ENCODE assay signal across 43 cellular contexts in the genomic region with DNA sequence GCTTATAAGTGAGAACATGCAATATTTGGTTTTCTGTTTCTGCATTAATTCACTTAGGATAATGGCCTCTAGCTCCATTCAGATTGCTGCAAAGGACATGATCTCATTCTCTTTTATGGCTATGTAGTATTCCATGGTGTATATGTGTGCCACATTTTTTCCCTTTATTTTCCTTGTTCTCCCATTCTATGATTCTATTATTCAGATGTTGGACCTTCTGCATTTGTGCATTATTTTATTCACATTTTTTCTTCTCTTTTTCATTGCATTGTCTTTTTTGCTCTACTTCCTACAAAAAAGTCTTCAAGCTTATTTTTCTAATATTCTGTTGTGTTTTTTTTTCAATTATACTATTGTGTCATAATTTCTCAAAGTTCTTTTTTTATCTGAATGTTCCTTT. TPM values are rescaled to one million over a fixed set of nuclear protein-coding genes. Genes with fewer than 3 reads are reported as not detected.
"Had no signal": no experiment of that assay in that cellular context is flagged by ENCODE, and none has a peak within 500 bp of the region (broad histone marks: within the 10 kb centered on the region; RNA-seq: fewer than 3 reads in every experiment).

No MANE protein-coding gene starts in this region.

- H3K27ac ChIP-seq: adrenal gland, ascending aorta, body of pancreas, brain microvascular endothelial cell, breast epithelium, cardiac muscle cell had no signal

- H3K4me3 Mint-ChIP-seq: activated naive CD4-positive, alpha-beta T cell treated with anti-CD3 and anti-CD28 coated beads for 36 hours; activated naive CD4-positive, alpha-beta T cell treated with anti-CD3 and anti-CD28 coated beads, Interleukin-2, amount 10 ng/mL, durations not matched to agents 7 days and 5 days; activated naive CD4-positive, alpha-beta T cell treated with anti-CD3 and anti-CD28 coated beads, Interleukin-2, amount 50 U/mL, for 24 hours; activated naive CD8-positive, alpha-beta T cell; activated naive CD8-positive, alpha-beta T cell treated with anti-CD3 and anti-CD28 coated beads for 36 hours; activated naive CD8-positive, alpha-beta T cell treated with anti-CD3 and anti-CD28 coated beads, Interleukin-2, amount 10 ng/mL, durations not matched to agents 7 days and 5 days; activated naive CD8-positive, alpha-beta T cell treated with anti-CD3 and anti-CD28 coated beads, Interleukin-2, amount 50 U/mL, for 24 hours; activated T-cell treated with anti-CD3 and anti-CD28 coated beads, Interleukin-2, amount 50 U/mL, for 24 hours; activated T-cell treated with anti-CD3 and anti-CD28 coated beads, Interleukin-2, amount 50 U/mL, for 4 hours; activated T-cell treated with anti-CD3 and anti-CD28 coated beads, Interleukin-2, amount 50 U/mL, for 72 hours; activated T-helper 1 cell treated with anti-CD3 and anti-CD28 coated beads, Interleukin-12 subunit alpha, Interleukin-12 subunit beta, Interleukin-2, Interleukin-4 antibody, amounts not matched to agents 30 ng/mL and 10 ng/mL and 1 ng/mL, durations not matched to agents 14 hours and 24 hours and 36 hours; activated T-helper 17 cell treated with anti-CD3 and anti-CD28 coated beads, Interleukin-2, amount 50 U/mL, for 72 hours; brain; central memory CD8-positive, alpha-beta T cell had no signal

- H3K4me3 ChIP-seq: adrenal gland, ascending aorta, body of pancreas, breast epithelium, cardiac muscle cell had no signal

- H3K9me3 Mint-ChIP-seq: activated naive CD4-positive, alpha-beta T cell treated with anti-CD3 and anti-CD28 coated beads, Interleukin-2, amount 10 ng/mL, durations not matched to agents 7 days and 5 days had no signal

- ATAC-seq: activated naive CD4-positive, alpha-beta T cell treated with anti-CD3 and anti-CD28 coated beads, Interleukin-2, amount 50 U/mL, for 72 hours; activated naive CD8-positive, alpha-beta T cell treated with anti-CD3 and anti-CD28 coated beads, Interleukin-2, amount 50 U/mL, for 24 hours; activated T-cell treated with anti-CD3 and anti-CD28 coated beads, Interleukin-2, amount 50 U/mL, for 4 hours; activated T-cell treated with anti-CD3 and anti-CD28 coated beads, Interleukin-2, amount 50 U/mL, for 72 hours; activated T-helper 17 cell treated with anti-CD3 and anti-CD28 coated beads, Interleukin-2, amount 50 U/mL, for 72 hours; body of pancreas had no signal

- H3K36me3 ChIP-seq: adrenal gland, ascending aorta, brain microvascular endothelial cell, breast epithelium, cardiac muscle cell had no signal

- H3K9me3 ChIP-seq: adrenal gland, ascending aorta, body of pancreas had no signal

- H3K4me1 Mint-ChIP-seq: activated naive CD4-positive, alpha-beta T cell treated with anti-CD3 and anti-CD28 coated beads, Interleukin-2, amount 10 ng/mL, durations not matched to agents 7 days and 5 days; activated naive CD4-positive, alpha-beta T cell treated with anti-CD3 and anti-CD28 coated beads, Interleukin-2, amount 50 U/mL, for 24 hours; activated naive CD8-positive, alpha-beta T cell treated with anti-CD3 and anti-CD28 coated beads for 36 hours; activated naive CD8-positive, alpha-beta T cell treated with anti-CD3 and anti-CD28 coated beads, Interleukin-2, amount 10 ng/mL, durations not matched to agents 7 days and 5 days; activated naive CD8-positive, alpha-beta T cell treated with anti-CD3 and anti-CD28 coated beads, Interleukin-2, amount 50 U/mL, for 24 hours; activated T-helper 17 cell treated with anti-CD3 and anti-CD28 coated beads, Interleukin-2, amount 50 U/mL, for 72 hours; brain; central memory CD8-positive, alpha-beta T cell had no signal

- H3K27ac Mint-ChIP-seq: activated naive CD4-positive, alpha-beta T cell treated with anti-CD3 and anti-CD28 coated beads for 36 hours; activated naive CD4-positive, alpha-beta T cell treated with anti-CD3 and anti-CD28 coated beads, Interleukin-2, amount 10 ng/mL, durations not matched to agents 7 days and 5 days; activated naive CD4-positive, alpha-beta T cell treated with anti-CD3 and anti-CD28 coated beads, Interleukin-2, amount 50 U/mL, for 24 hours; activated naive CD4-positive, alpha-beta T cell treated with anti-CD3 and anti-CD28 coated beads, Interleukin-2, amount 50 U/mL, for 72 hours; activated naive CD8-positive, alpha-beta T cell; activated naive CD8-positive, alpha-beta T cell treated with anti-CD3 and anti-CD28 coated beads for 36 hours; activated naive CD8-positive, alpha-beta T cell treated with anti-CD3 and anti-CD28 coated beads, Interleukin-2, amount 10 ng/mL, durations not matched to agents 7 days and 5 days; activated naive CD8-positive, alpha-beta T cell treated with anti-CD3 and anti-CD28 coated beads, Interleukin-2, amount 50 U/mL, for 24 hours; activated T-cell treated with anti-CD3 and anti-CD28 coated beads, Interleukin-2, amount 50 U/mL, for 24 hours; activated T-cell treated with anti-CD3 and anti-CD28 coated beads, Interleukin-2, amount 50 U/mL, for 72 hours; activated T-helper 1 cell treated with anti-CD3 and anti-CD28 coated beads, Interleukin-12 subunit alpha, Interleukin-12 subunit beta, Interleukin-2, Interleukin-4 antibody, amounts not matched to agents 30 ng/mL and 10 ng/mL and 1 ng/mL, durations not matched to agents 14 hours and 24 hours and 36 hours; activated T-helper 17 cell treated with anti-CD3 and anti-CD28 coated beads, Interleukin-2, amount 50 U/mL, for 72 hours; activated T-helper 2 cell treated with anti-CD3 and anti-CD28 coated beads, Interferon-gamma antibody, Interleukin-2, Interleukin-4, amounts not matched to agents 10 μg/mL and 5 μg/mL and 100 μg/mL, durations not matched to agents 14 hours and 24 hours and 36 hours; brain had no signal

- H3K4me1 ChIP-seq: adrenal gland, ascending aorta, body of pancreas, breast epithelium had no signal

- DNase-seq: activated effector memory CD4-positive, alpha-beta T cell treated with anti-CD3 and anti-CD28 coated beads, Interleukin-2, amount 50 U/mL, for 16 hours; activated effector memory CD4-positive, alpha-beta T cell treated with Interleukin-2 at 50 U/mL for 16 hours; activated gamma-delta T cell; activated gamma-delta T cell treated with Interleukin-2 at 50 U/mL for 16 hours; activated naive CD4-positive, alpha-beta T cell; activated naive CD4-positive, alpha-beta T cell treated with anti-CD3 and anti-CD28 coated beads for 36 hours; activated naive CD4-positive, alpha-beta T cell treated with anti-CD3 and anti-CD28 coated beads, Interleukin-2, amount 10 ng/mL, durations not matched to agents 7 days and 5 days; activated naive CD4-positive, alpha-beta T cell treated with anti-CD3 and anti-CD28 coated beads, Interleukin-2, amount 50 U/mL, for 16 hours; activated naive CD4-positive, alpha-beta T cell treated with Interleukin-2 at 50 U/mL for 16 hours; activated naive CD8-positive, alpha-beta T cell treated with anti-CD3 and anti-CD28 coated beads for 36 hours; activated naive CD8-positive, alpha-beta T cell treated with anti-CD3 and anti-CD28 coated beads, Interleukin-2, amount 10 ng/mL, durations not matched to agents 7 days and 5 days; activated naive CD8-positive, alpha-beta T cell treated with anti-CD3 and anti-CD28 coated beads, Interleukin-2, amount 50 U/mL, for 24 hours; activated T-cell treated with anti-CD3 and anti-CD28 coated beads, Interleukin-2, amount 50 U/mL, for 24 hours; activated T-cell treated with anti-CD3 and anti-CD28 coated beads, Interleukin-2, amount 50 U/mL, for 4 hours; activated T-cell treated with anti-CD3 and anti-CD28 coated beads, Interleukin-2, amount 50 U/mL, for 48 hours; activated T-cell treated with anti-CD3 and anti-CD28 coated beads, Interleukin-2, amount 50 U/mL, for 72 hours; adrenal gland; amniotic stem cell; amygdala; anterior cingulate cortex; aorta; body of pancreas; brain microvascular endothelial cell; caudate nucleus; central memory CD4-positive, alpha-beta T cell; cerebellar nuclear complex had no signal

- H3K27me3 ChIP-seq: adrenal gland, ascending aorta, body of pancreas, brain microvascular endothelial cell, breast epithelium had no signal

- FAIRE-seq: astrocyte, bronchial epithelial cell, colon had no signal

- H3K36me3 Mint-ChIP-seq: activated naive CD4-positive, alpha-beta T cell treated with anti-CD3 and anti-CD28 coated beads, Interleukin-2, amount 10 ng/mL, durations not matched to agents 7 days and 5 days; activated naive CD8-positive, alpha-beta T cell treated with anti-CD3 and anti-CD28 coated beads, Interleukin-2, amount 10 ng/mL, durations not matched to agents 7 days and 5 days; brain had no signal

RNA-seq across cellular contexts. Expression of a gene that starts 11.1 kb away (rescaled TPM):
- total RNA-seq: activated naive CD4-positive, alpha-beta T cell treated with anti-CD3 and anti-CD28 coated beads, Interleukin-2, amount 50 U/mL, for 72 hours; activated T-cell treated with anti-CD3 and anti-CD28 coated beads, Interleukin-2, amount 50 U/mL, for 72 hours; activated T-helper 1 cell treated with anti-CD3 and anti-CD28 coated beads, Interleukin-12 subunit alpha, Interleukin-12 subunit beta, Interleukin-2, Interleukin-4 antibody, amounts not matched to agents 30 ng/mL and 10 ng/mL and 1 ng/mL, durations not matched to agents 14 hours and 24 hours and 36 hours; activated T-helper 2 cell treated with anti-CD3 and anti-CD28 coated beads, Interferon-gamma antibody, Interleukin-2, Interleukin-4, amounts not matched to agents 10 μg/mL and 5 μg/mL and 100 μg/mL, durations not matched to agents 14 hours and 24 hours and 36 hours had no signal

RNA-seq across cellular contexts. Expression of a gene that starts 27.4 kb away (rescaled TPM):
- total RNA-seq: activated naive CD4-positive, alpha-beta T cell treated with anti-CD3 and anti-CD28 coated beads for 36 hours; activated naive CD4-positive, alpha-beta T cell treated with anti-CD3 and anti-CD28 coated beads, Interleukin-2, amount 50 U/mL, for 72 hours; activated naive CD8-positive, alpha-beta T cell treated with anti-CD3 and anti-CD28 coated beads for 36 hours; activated naive CD8-positive, alpha-beta T cell treated with anti-CD3 and anti-CD28 coated beads, Interleukin-2, amount 10 ng/mL, durations not matched to agents 7 days and 5 days; activated T-cell treated with anti-CD3 and anti-CD28 coated beads, Interleukin-2, amount 50 U/mL, for 4 hours; activated T-cell treated with anti-CD3 and anti-CD28 coated beads, Interleukin-2, amount 50 U/mL, for 72 hours; activated T-helper 1 cell treated with anti-CD3 and anti-CD28 coated beads, Interleukin-12 subunit alpha, Interleukin-12 subunit beta, Interleukin-2, Interleukin-4 antibody, amounts not matched to agents 30 ng/mL and 10 ng/mL and 1 ng/mL, durations not matched to agents 14 hours and 24 hours and 36 hours; activated T-helper 17 cell treated with anti-CD3 and anti-CD28 coated beads, Interleukin-2, amount 50 U/mL, for 72 hours; activated T-helper 2 cell treated with anti-CD3 and anti-CD28 coated beads, Interferon-gamma antibody, Interleukin-2, Interleukin-4, amounts not matched to agents 10 μg/mL and 5 μg/mL and 100 μg/mL, durations not matched to agents 14 hours and 24 hours and 36 hours; aorta; astrocyte; body of pancreas; breast epithelium; bronchial epithelial cell; cardiac muscle cell; cardiac septum; cerebellum had no signal
- polyA plus RNA-seq: cardiac muscle cell had no signal

RNA-seq across cellular contexts. Expression of a gene that starts 49.2 kb away (rescaled TPM):
- total RNA-seq: activated naive CD4-positive, alpha-beta T cell treated with anti-CD3 and anti-CD28 coated beads for 36 hours; activated naive CD4-positive, alpha-beta T cell treated with anti-CD3 and anti-CD28 coated beads, Interleukin-2, amount 50 U/mL, for 72 hours; activated naive CD8-positive, alpha-beta T cell treated with anti-CD3 and anti-CD28 coated beads for 36 hours; activated naive CD8-positive, alpha-beta T cell treated with anti-CD3 and anti-CD28 coated beads, Interleukin-2, amount 10 ng/mL, durations not matched to agents 7 days and 5 days; activated T-cell treated with anti-CD3 and anti-CD28 coated beads, Interleukin-2, amount 50 U/mL, for 4 hours; activated T-cell treated with anti-CD3 and anti-CD28 coated beads, Interleukin-2, amount 50 U/mL, for 72 hours; activated T-helper 1 cell treated with anti-CD3 and anti-CD28 coated beads, Interleukin-12 subunit alpha, Interleukin-12 subunit beta, Interleukin-2, Interleukin-4 antibody, amounts not matched to agents 30 ng/mL and 10 ng/mL and 1 ng/mL, durations not matched to agents 14 hours and 24 hours and 36 hours; activated T-helper 17 cell treated with anti-CD3 and anti-CD28 coated beads, Interleukin-2, amount 50 U/mL, for 72 hours; activated T-helper 2 cell treated with anti-CD3 and anti-CD28 coated beads, Interferon-gamma antibody, Interleukin-2, Interleukin-4, amounts not matched to agents 10 μg/mL and 5 μg/mL and 100 μg/mL, durations not matched to agents 14 hours and 24 hours and 36 hours; aorta; astrocyte; body of pancreas; breast epithelium; bronchial epithelial cell; cardiac muscle cell; cardiac septum; cerebellum; chondrocyte had no signal
- polyA plus RNA-seq: cardiac muscle cell had no signal
